ENCODE assay signal across 1 cellular context in the genomic region with DNA sequence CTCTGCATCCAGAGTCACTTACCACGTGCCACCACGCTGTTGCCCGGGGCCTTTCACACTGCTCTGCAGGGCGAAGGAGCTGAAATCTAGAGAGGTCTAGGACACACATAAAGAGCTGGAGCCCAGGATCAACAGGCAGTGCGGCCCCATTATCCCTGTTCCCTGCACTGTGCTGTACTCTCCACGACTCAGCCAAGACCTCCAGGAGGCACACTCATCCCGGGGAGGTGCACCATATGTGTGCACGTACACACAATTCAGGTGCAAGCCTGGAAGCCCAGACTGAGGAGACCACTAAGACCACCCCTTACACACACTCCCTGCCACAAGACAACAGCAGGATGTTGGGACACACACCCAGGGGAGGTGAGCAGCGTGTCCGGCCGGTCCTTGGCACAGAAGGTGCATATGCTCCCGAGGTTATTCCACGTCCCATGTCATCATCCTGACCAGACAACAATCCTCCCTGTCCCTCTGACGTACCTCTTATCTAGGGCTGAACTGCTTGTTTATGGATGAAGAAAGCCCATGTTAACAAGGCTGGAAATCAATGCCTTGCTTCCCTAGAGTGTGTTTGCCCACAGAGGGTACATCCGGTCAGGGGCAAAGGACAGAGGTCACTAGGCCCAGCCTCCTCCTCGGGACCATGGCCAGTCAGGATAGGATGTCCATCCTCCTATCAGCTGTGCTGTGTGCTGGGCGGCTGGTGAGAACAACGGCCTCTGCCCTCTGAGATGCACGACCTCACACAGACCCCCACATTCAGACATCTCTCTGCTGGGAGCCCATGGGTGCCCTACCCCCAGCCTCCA.
TF ChIP-seq lines count a peak whose summit lies in the region.

No MANE protein-coding gene starts in this region.

TF ChIP-seq in HepG2, 621 proteins besides CTCF, POLR2A, EP300 and RAD21 (continued from another document and continues in another):
- TF ChIP-seq ZMYM2 (CRISPR knock-in tag; IDR thresholded peaks at IDR 0.05) (no peak), ZNF766 (CRISPR knock-in tag; IDR thresholded peaks at IDR 0.05; ENCODE audit: borderline replicate concordance) (no peak), AKAP8 (CRISPR knock-in tag; IDR thresholded peaks at IDR 0.05) (no peak), ARNT2 (CRISPR knock-in tag; IDR thresholded peaks at IDR 0.05; ENCODE audit: low read depth) (no peak), ZNF737 (CRISPR knock-in tag; IDR thresholded peaks at IDR 0.05; ENCODE audit: borderline replicate concordance) (no peak), ZNF724P (CRISPR knock-in tag; IDR thresholded peaks at IDR 0.05; ENCODE audit: borderline replicate concordance) (no peak), MIER2 (CRISPR knock-in tag; IDR thresholded peaks at IDR 0.05) (no peak), MXD4 (CRISPR knock-in tag; IDR thresholded peaks at IDR 0.05) (no peak), JUND (CRISPR knock-in tag; IDR thresholded peaks at IDR 0.05) (no peak), SP4 (CRISPR knock-in tag; IDR thresholded peaks at IDR 0.05) (no peak), ZNF431 (CRISPR knock-in tag; IDR thresholded peaks at IDR 0.05; ENCODE audit: borderline replicate concordance, low read depth) (no peak), HMG20A (CRISPR knock-in tag; IDR thresholded peaks at IDR 0.05; ENCODE audit: borderline replicate concordance) (no peak), ZNF678 (CRISPR knock-in tag; IDR thresholded peaks at IDR 0.05) (no peak), PTBP1 (IDR thresholded peaks at IDR 0.05; ENCODE audit: low read depth, low read length, poor library complexity, severe bottlenecking) (no peak), TMF1 (CRISPR knock-in tag; IDR thresholded peaks at IDR 0.05; ENCODE audit: low read depth) (no peak), TBX2 (CRISPR knock-in tag; IDR thresholded peaks at IDR 0.05; ENCODE audit: borderline replicate concordance) (peak; percentile 37; the same call in 1 of the 2 replicates), SNRNP70 (IDR thresholded peaks at IDR 0.05; ENCODE audit: low read depth, low read length) (no peak), ZNF562 (CRISPR knock-in tag; IDR thresholded peaks at IDR 0.05; ENCODE audit: borderline replicate concordance) (no peak), EZH2 (conservative IDR thresholded peaks at IDR 0.05; ENCODE audit: low read depth, low read length) (no peak), FOXP1 (IDR thresholded peaks at IDR 0.05) (no peak), FOXP1 (CRISPR knock-in tag; IDR thresholded peaks at IDR 0.05) (peak; percentile 69; the same call in 1 of the 2 replicates), ZNF557 (CRISPR knock-in tag; IDR thresholded peaks at IDR 0.05) (no peak), RAD51 (IDR thresholded peaks at IDR 0.05; ENCODE audit: borderline replicate concordance) (no peak), ZNF549 (CRISPR knock-in tag; IDR thresholded peaks at IDR 0.05) (no peak), GFI1 (CRISPR knock-in tag; IDR thresholded peaks at IDR 0.05; ENCODE audit: borderline replicate concordance) (peak; percentile 69; the same call in 1 of the 2 replicates), NFKBIZ (CRISPR knock-in tag; IDR thresholded peaks at IDR 0.05) (no peak), IKZF4 (CRISPR knock-in tag; IDR thresholded peaks at IDR 0.05; ENCODE audit: borderline replicate concordance, low read depth, not compliant biosample characterization) (no peak), MAZ (IDR thresholded peaks at IDR 0.05; ENCODE audit: borderline replicate concordance, low read depth, low read length) (no peak), MAZ (CRISPR knock-in tag; IDR thresholded peaks at IDR 0.05; ENCODE audit: low read depth) (no peak), TRIM24 (CRISPR knock-in tag; IDR thresholded peaks at IDR 0.05) (peak; percentile 57; the same call in 1 of the 2 replicates), SAP130 (CRISPR knock-in tag; IDR thresholded peaks at IDR 0.05; ENCODE audit: low read depth) (peak; percentile 69), SOX5 (CRISPR knock-in tag; IDR thresholded peaks at IDR 0.05; ENCODE audit: borderline replicate concordance) (peak; percentile 73), POGZ (CRISPR knock-in tag; IDR thresholded peaks at IDR 0.05) (peak; percentile 85), ZNF780A (CRISPR knock-in tag; IDR thresholded peaks at IDR 0.05) (no peak), HOXD1 (CRISPR knock-in tag; IDR thresholded peaks at IDR 0.05) (no peak), TARDBP (CRISPR knock-in tag; IDR thresholded peaks at IDR 0.05) (peak; percentile 38; the same call in 1 of the 2 replicates), GATAD2A (CRISPR knock-in tag; IDR thresholded peaks at IDR 0.05) (peak; percentile 80), ZNF790 (CRISPR knock-in tag; IDR thresholded peaks at IDR 0.05; ENCODE audit: borderline replicate concordance) (no peak), ZNF530 (CRISPR knock-in tag; IDR thresholded peaks at IDR 0.05; ENCODE audit: low read depth) (no peak), PHF21A (CRISPR knock-in tag; IDR thresholded peaks at IDR 0.05) (peak; percentile 80), ZNF816 (CRISPR knock-in tag; IDR thresholded peaks at IDR 0.05; ENCODE audit: borderline replicate concordance) (no peak), ZNF34 (CRISPR knock-in tag; IDR thresholded peaks at IDR 0.05; ENCODE audit: borderline replicate concordance) (peak; percentile 52; the same call in 1 of the 2 replicates), ZNF563 (CRISPR knock-in tag; IDR thresholded peaks at IDR 0.05) (no peak), FLYWCH1 (CRISPR knock-in tag; IDR thresholded peaks at IDR 0.05) (no peak), ZNF670 (CRISPR knock-in tag; IDR thresholded peaks at IDR 0.05; ENCODE audit: borderline replicate concordance) (no peak)
- TF ChIP-seq, protein P1, sequence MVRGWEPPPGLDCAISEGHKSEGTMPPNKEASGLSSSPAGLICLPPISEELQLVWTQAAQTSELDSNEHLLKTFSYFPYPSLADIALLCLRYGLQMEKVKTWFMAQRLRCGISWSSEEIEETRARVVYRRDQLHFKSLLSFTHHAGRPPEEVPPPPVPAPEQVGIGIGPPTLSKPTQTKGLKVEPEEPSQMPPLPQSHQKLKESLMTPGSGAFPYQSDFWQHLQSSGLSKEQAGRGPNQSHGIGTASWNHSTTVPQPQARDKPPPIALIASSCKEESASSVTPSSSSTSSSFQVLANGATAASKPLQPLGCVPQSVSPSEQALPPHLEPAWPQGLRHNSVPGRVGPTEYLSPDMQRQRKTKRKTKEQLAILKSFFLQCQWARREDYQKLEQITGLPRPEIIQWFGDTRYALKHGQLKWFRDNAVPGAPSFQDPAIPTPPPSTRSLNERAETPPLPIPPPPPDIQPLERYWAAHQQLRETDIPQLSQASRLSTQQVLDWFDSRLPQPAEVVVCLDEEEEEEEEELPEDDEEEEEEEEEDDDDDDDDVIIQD (CRISPR knock-in tag; IDR thresholded peaks at IDR 0.05; ENCODE audit: low read depth), result peak; percentile 45; the same call in 1 of the 2 replicates
- TF ChIP-seq, protein P2, sequence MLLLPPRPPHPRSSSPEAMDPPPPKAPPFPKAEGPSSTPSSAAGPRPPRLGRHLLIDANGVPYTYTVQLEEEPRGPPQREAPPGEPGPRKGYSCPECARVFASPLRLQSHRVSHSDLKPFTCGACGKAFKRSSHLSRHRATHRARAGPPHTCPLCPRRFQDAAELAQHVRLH (CRISPR knock-in tag; IDR thresholded peaks at IDR 0.05; ENCODE audit: borderline replicate concordance, low read depth), result no peak
- TF ChIP-seq, protein P3, sequence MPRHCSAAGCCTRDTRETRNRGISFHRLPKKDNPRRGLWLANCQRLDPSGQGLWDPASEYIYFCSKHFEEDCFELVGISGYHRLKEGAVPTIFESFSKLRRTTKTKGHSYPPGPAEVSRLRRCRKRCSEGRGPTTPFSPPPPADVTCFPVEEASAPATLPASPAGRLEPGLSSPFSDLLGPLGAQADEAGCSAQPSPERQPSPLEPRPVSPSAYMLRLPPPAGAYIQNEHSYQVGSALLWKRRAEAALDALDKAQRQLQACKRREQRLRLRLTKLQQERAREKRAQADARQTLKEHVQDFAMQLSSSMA (CRISPR knock-in tag; IDR thresholded peaks at IDR 0.05), result no peak
- TF ChIP-seq, protein P4, sequence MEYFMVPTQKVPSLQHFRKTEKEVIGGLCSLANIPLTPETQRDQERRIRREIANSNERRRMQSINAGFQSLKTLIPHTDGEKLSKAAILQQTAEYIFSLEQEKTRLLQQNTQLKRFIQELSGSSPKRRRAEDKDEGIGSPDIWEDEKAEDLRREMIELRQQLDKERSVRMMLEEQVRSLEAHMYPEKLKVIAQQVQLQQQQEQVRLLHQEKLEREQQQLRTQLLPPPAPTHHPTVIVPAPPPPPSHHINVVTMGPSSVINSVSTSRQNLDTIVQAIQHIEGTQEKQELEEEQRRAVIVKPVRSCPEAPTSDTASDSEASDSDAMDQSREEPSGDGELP (IDR thresholded peaks at IDR 0.05; ENCODE audit: borderline replicate concordance, low read depth), result peak; percentile 72; the same call in 1 of the 2 replicates
- TF ChIP-seq, protein P5, sequence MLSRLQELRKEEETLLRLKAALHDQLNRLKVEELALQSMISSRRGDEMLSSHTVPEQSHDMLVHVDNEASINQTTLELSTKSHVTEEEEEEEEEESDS (CRISPR knock-in tag; IDR thresholded peaks at IDR 0.05; ENCODE audit: borderline replicate concordance), result no peak
- TF ChIP-seq, protein P6, sequence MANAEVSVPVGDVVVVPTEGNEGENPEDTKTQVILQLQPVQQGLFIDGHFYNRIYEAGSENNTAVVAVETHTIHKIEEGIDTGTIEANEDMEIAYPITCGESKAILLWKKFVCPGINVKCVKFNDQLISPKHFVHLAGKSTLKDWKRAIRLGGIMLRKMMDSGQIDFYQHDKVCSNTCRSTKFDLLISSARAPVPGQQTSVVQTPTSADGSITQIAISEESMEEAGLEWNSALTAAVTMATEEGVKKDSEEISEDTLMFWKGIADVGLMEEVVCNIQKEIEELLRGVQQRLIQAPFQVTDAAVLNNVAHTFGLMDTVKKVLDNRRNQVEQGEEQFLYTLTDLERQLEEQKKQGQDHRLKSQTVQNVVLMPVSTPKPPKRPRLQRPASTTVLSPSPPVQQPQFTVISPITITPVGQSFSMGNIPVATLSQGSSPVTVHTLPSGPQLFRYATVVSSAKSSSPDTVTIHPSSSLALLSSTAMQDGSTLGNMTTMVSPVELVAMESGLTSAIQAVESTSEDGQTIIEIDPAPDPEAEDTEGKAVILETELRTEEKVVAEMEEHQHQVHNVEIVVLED (CRISPR knock-in tag; IDR thresholded peaks at IDR 0.05; ENCODE audit: borderline replicate concordance), result no peak
- TF ChIP-seq, protein P7, sequence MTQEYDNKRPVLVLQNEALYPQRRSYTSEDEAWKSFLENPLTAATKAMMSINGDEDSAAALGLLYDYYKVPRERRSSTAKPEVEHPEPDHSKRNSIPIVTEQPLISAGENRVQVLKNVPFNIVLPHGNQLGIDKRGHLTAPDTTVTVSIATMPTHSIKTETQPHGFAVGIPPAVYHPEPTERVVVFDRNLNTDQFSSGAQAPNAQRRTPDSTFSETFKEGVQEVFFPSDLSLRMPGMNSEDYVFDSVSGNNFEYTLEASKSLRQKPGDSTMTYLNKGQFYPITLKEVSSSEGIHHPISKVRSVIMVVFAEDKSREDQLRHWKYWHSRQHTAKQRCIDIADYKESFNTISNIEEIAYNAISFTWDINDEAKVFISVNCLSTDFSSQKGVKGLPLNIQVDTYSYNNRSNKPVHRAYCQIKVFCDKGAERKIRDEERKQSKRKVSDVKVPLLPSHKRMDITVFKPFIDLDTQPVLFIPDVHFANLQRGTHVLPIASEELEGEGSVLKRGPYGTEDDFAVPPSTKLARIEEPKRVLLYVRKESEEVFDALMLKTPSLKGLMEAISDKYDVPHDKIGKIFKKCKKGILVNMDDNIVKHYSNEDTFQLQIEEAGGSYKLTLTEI (CRISPR knock-in tag; conservative IDR thresholded peaks at IDR 0.05), result no peak
- TF ChIP-seq, protein P8, sequence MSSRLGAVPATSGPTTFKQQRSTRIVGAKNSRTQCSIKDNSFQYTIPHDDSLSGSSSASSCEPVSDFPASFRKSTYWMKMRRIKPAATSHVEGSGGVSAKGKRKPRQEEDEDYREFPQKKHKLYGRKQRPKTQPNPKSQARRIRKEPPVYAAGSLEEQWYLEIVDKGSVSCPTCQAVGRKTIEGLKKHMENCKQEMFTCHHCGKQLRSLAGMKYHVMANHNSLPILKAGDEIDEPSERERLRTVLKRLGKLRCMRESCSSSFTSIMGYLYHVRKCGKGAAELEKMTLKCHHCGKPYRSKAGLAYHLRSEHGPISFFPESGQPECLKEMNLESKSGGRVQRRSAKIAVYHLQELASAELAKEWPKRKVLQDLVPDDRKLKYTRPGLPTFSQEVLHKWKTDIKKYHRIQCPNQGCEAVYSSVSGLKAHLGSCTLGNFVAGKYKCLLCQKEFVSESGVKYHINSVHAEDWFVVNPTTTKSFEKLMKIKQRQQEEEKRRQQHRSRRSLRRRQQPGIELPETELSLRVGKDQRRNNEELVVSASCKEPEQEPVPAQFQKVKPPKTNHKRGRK (CRISPR knock-in tag; IDR thresholded peaks at IDR 0.05), result no peak
- TF ChIP-seq, protein P9, sequence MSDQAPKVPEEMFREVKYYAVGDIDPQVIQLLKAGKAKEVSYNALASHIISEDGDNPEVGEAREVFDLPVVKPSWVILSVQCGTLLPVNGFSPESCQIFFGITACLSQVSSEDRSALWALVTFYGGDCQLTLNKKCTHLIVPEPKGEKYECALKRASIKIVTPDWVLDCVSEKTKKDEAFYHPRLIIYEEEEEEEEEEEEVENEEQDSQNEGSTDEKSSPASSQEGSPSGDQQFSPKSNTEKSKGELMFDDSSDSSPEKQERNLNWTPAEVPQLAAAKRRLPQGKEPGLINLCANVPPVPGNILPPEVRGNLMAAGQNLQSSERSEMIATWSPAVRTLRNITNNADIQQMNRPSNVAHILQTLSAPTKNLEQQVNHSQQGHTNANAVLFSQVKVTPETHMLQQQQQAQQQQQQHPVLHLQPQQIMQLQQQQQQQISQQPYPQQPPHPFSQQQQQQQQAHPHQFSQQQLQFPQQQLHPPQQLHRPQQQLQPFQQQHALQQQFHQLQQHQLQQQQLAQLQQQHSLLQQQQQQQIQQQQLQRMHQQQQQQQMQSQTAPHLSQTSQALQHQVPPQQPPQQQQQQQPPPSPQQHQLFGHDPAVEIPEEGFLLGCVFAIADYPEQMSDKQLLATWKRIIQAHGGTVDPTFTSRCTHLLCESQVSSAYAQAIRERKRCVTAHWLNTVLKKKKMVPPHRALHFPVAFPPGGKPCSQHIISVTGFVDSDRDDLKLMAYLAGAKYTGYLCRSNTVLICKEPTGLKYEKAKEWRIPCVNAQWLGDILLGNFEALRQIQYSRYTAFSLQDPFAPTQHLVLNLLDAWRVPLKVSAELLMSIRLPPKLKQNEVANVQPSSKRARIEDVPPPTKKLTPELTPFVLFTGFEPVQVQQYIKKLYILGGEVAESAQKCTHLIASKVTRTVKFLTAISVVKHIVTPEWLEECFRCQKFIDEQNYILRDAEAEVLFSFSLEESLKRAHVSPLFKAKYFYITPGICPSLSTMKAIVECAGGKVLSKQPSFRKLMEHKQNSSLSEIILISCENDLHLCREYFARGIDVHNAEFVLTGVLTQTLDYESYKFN (CRISPR knock-in tag; conservative IDR thresholded peaks at IDR 0.05), result peak; percentile 94
